1 cellular context compared by ENCODE assay signal in the genomic region with DNA sequence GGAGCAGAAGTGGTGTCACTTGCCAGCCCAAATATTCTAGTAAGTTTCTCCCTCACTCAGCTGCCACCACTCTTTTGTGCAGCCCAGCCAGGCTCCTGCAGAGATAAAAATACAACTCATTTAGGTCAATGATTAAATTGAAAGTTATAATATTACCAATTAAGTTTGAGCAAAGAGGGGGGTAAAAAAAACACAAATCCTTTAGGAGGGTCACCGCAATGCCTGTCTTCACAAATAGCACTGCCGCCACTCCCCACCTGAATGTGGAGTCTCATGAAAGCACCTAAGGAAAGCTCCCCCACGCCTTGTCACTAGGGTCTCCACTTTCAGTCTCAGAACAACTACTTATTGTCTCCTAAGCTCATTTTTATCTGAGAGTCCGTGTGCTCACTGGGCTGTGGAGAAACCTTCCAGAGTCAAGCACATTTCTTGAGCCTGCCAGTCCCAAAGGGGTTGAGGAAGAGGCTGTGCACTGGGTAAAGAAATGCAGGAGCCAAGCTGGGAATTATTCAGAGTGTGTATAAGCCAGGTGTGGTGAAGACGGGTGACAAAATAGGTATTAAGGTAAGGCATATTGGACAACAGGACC.
TF ChIP-seq lines count a peak whose summit lies in the region.

No MANE protein-coding gene starts in this region.

TF ChIP-seq in SK-N-SH, 30 proteins besides CTCF, POLR2A, EP300 and RAD21 (continued from another document):
- TF ChIP-seq GATA2 (CRISPR knock-in tag; IDR thresholded peaks at IDR 0.05) (no peak), GABPA (IDR thresholded peaks at IDR 0.05; ENCODE audit: low read depth) (no peak), NFIC (IDR thresholded peaks at IDR 0.05; ENCODE audit: borderline replicate concordance) (no peak), JUND (IDR thresholded peaks at IDR 0.05) (no peak)
